ENCODE assay signal across 12 cellular contexts in the genomic region with DNA sequence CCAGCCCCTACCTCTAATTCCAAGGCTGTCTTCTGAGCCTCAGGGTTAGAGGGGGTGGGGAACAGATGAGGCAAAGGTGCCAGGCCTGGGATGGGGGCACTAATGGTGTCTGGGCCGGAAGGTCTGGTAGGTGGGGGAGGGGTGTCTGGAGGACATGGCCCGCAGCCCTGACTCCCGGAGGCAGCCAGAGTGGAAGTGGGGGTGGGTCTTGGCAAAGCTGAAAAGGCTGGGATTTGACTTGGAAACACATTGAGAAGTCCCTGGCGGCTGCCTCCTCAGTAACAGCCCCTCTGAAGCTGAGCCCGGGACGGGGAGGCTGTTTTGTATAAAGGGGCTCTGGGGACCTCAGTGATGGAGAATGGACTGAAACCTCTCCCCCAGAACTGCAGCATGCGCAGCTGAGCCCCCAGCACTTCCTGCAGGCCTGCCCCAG. TPM values are rescaled to one million over a fixed set of nuclear protein-coding genes. Genes with fewer than 3 reads are reported as not detected.
A peak's percentile ranks its signal among the peaks of the same experiment; 100 is the strongest.
DNase-seq lines count a peak whose midpoint lies in the region; FAIRE-seq and TF ChIP-seq lines count a peak whose summit lies in the region.
"Had no signal": no experiment of that assay in that cellular context is flagged by ENCODE, and none has a peak within 500 bp of the region (broad histone marks: within the 10 kb centered on the region; RNA-seq: fewer than 3 reads in every experiment).

No MANE protein-coding gene starts in this region.

- TF ChIP-seq EP300 in stomach (IDR thresholded peaks at IDR 0.05), result no peak

- DNase-seq in Karpas-422 (peak; percentile 63), endothelial cell of umbilical vein (ENCODE audit: low read depth, low spot score) (peak; percentile 72), mesendoderm (peak; percentile 86), stomach (no peak), NK-92 (lab: John Stamatoyannopoulos, UW; ENCODE audit: unreplicated experiment) (no peak), NCI-H748 (lab: John Stamatoyannopoulos, UW; ENCODE audit: unreplicated experiment) (no peak), NCI-H1417 (lab: John Stamatoyannopoulos, UW) (no peak), DMS79 treated with DMSO at 0.1 percent for 48 hours (lab: John Stamatoyannopoulos, UW) (no peak)
- DNase-seq: DND-41, NCI-H146, NCI-H82 had no signal

- peak overlapping the region; percentile 15 for H2BK120ac ChIP-seq in mesendoderm (ENCODE audit: low read depth, low read length)

- H2AK5ac ChIP-seq in mesendoderm (ENCODE audit: low read length), result peak overlapping the region; percentile 25

- WGBS in mesendoderm (ENCODE audit: extremely low coverage, insufficient coverage, low lambda C conversion rate), result no CpG with 5 or more reads among the region's 7 CpGs
- WGBS in stomach, 5 donors, result 35 to 52% (median 43%) methylated on average over 7 of the region's 7 CpGs

- H3K9me3 ChIP-seq in Karpas-422 (ENCODE audit: low read length) (no peaks in the 10 kb centered on the region), endothelial cell of umbilical vein (replicated peaks; ENCODE audit: control insufficient read depth, insufficient read depth, low read length) (no peaks in the 10 kb centered on the region), stomach (no peaks in the 10 kb centered on the region)

- CTCF ChIA-PET in endothelial cell of umbilical vein (lab: Charles Lee), result interaction anchor here (1.6 to 6.2 kb wide), 6 partner anchors 11 to 65 kb away, joined by 3 to 46 read pairs (median 8); partner anchors contain the start of gene SYNPO

- no peak overlapping the region for H3K27ac ChIP-seq in Karpas-422 (ENCODE audit: low read length)
- H3K27ac ChIP-seq in endothelial cell of umbilical vein (ENCODE audit: insufficient read depth, low read depth, low read length), result no peak overlapping the region
- H3K27ac ChIP-seq in mesendoderm (ENCODE audit: low read depth, low read length), result peak overlapping the region; percentile 79
- H3K27ac ChIP-seq in stomach, result peak overlapping the region in 3 of 5 donors; percentile 48 to 65 (median 60)

- peak overlapping the region; percentile 83 for H3K56ac ChIP-seq in mesendoderm (ENCODE audit: low read length)

- no peaks in the 10 kb centered on the region for H3K9me2 ChIP-seq in Karpas-422 (replicated peaks; ENCODE audit: insufficient read depth, low read length)

- no peak overlapping the region for H4K8ac ChIP-seq in mesendoderm (ENCODE audit: low read depth, low read length)

- POLR2A ChIA-PET in endothelial cell of umbilical vein (lab: Charles Lee), result no interaction called here

- H3K9ac ChIP-seq in Karpas-422 (ENCODE audit: low read length) (peak overlapping the region; percentile 37), endothelial cell of umbilical vein (replicated peaks; ENCODE audit: extremely low read depth, insufficient read depth, low read length) (no peak overlapping the region), mesendoderm (ENCODE audit: low read length) (peak overlapping the region; percentile 31)

- H2AFZ ChIP-seq in Karpas-422 (ENCODE audit: low read length), result peak overlapping the region; percentile 48; the same call in 1 of the 2 replicates
- no peak overlapping the region for H2AFZ ChIP-seq in endothelial cell of umbilical vein (ENCODE audit: low read depth, low read length)

- no peak overlapping the region for H2BK15ac ChIP-seq in mesendoderm (replicated peaks; ENCODE audit: low read depth)

- H3K79me2 ChIP-seq in Karpas-422 (ENCODE audit: low read length) (no peaks in the 10 kb centered on the region), endothelial cell of umbilical vein (ENCODE audit: control insufficient read depth, insufficient read depth, low read length) (no peaks in the 10 kb centered on the region), mesendoderm (ENCODE audit: control insufficient read depth, insufficient read depth, low read length) (no peaks in the 10 kb centered on the region)

- TF ChIP-seq CTCF in endothelial cell of umbilical vein (IDR thresholded peaks at IDR 0.05; ENCODE audit: extremely low read depth in 1 of 2, insufficient read depth in 1 of 2, low read depth in 1 of 2, low read length in 2 of 2), result no peak
- no peak for TF ChIP-seq CTCF in stomach (IDR thresholded peaks at IDR 0.05)

- intact Hi-C loops in endothelial cell of umbilical vein (cut with micrococcal nuclease) (loop anchor here (1.0 to 2.0 kb wide), 2 partner anchors 30 to 50 kb away; no protein-coding TSS in a partner anchor), stomach (cut with DNase I; ENCODE audit: low total_unique reads) (no loop called here)

- no peaks in the 10 kb centered on the region for H3K9me1 ChIP-seq in endothelial cell of umbilical vein (replicated peaks; ENCODE audit: control insufficient read depth, extremely low read depth, insufficient read depth, low read length)

- peak overlapping the region; percentile 21; the same call in 1 of the 2 replicates for H3K4me3 ChIP-seq in Karpas-422 (ENCODE audit: low read length)
- no peak overlapping the region for H3K4me3 ChIP-seq in endothelial cell of umbilical vein (replicated peaks in 1 of 3; ENCODE audit: insufficient read depth in 1 of 3, low read depth in 1 of 3, low read length in 3 of 3)
- no peak overlapping the region for H3K4me3 ChIP-seq in mesendoderm (ENCODE audit: low read length)
- H3K4me3 ChIP-seq in stomach, result no peak overlapping the region

- peak overlapping the region; percentile 60 for H3K4me2 ChIP-seq in Karpas-422 (ENCODE audit: low read depth, low read length, poor library complexity, severe bottlenecking)
- no peak overlapping the region for H3K4me2 ChIP-seq in endothelial cell of umbilical vein (ENCODE audit: insufficient read depth, low read length)
- peak overlapping the region; percentile 7 for H3K4me2 ChIP-seq in mesendoderm (ENCODE audit: low read length)

- peak overlapping the region; percentile 95 for H3K23ac ChIP-seq in mesendoderm (ENCODE audit: low read length)

- no peaks in the 10 kb centered on the region for H4K20me1 ChIP-seq in Karpas-422 (ENCODE audit: insufficient read depth, low read depth, low read length)
- no peaks in the 10 kb centered on the region for H4K20me1 ChIP-seq in endothelial cell of umbilical vein (replicated peaks; ENCODE audit: control insufficient read depth, extremely low read depth, insufficient read depth, low read length)

- no TSS peak for BruUV-seq in endothelial cell of umbilical vein (replicated peaks; lab: Mats Ljungman, UMichigan)

- H3K4ac ChIP-seq in mesendoderm (ENCODE audit: low read depth, low read length), result no peak overlapping the region

- H3K36me3 ChIP-seq in Karpas-422 (ENCODE audit: insufficient read depth, low read length) (no peaks in the 10 kb centered on the region), endothelial cell of umbilical vein (ENCODE audit: control insufficient read depth in 2 of 2, extremely low read depth in 1 of 2, insufficient read depth in 2 of 2, low read length in 2 of 2) (no peaks in the 10 kb centered on the region), mesendoderm (ENCODE audit: control insufficient read depth, insufficient read depth, low read length) (no peaks in the 10 kb centered on the region), stomach (no peaks in the 10 kb centered on the region)

- dilution Hi-C loops in endothelial cell of umbilical vein (cut with MboI; ENCODE audit: extremely low pct_ligation_motif_present, low sequenced_read_pairs), result no loop called here

- H3K27me3 ChIP-seq in Karpas-422 (ENCODE audit: low read length), result no peaks in the 10 kb centered on the region
- no peaks in the 10 kb centered on the region for H3K27me3 ChIP-seq in endothelial cell of umbilical vein (ENCODE audit: control insufficient read depth in 2 of 2, insufficient read depth in 2 of 2, low read length in 2 of 2)
- H3K27me3 ChIP-seq in mesendoderm (ENCODE audit: insufficient read depth, low read length, poor library complexity), result no peaks in the 10 kb centered on the region
- H3K27me3 ChIP-seq in stomach, result no peaks in the 10 kb centered on the region

- no peak overlapping the region for H4K5ac ChIP-seq in mesendoderm (ENCODE audit: low read length)

- H3K4me1 ChIP-seq in Karpas-422 (ENCODE audit: low read length) (peaks cover 12% of the 10 kb centered on the region), endothelial cell of umbilical vein (ENCODE audit: control insufficient read depth, extremely low read depth, insufficient read depth, low read length) (peaks cover 22% of the 10 kb centered on the region), mesendoderm (ENCODE audit: control insufficient read depth, low read depth, low read length) (peaks cover 14% of the 10 kb centered on the region), stomach (peaks cover 25 to 63% (median 37%) of the 10 kb centered on the region in 4 donors)

- FAIRE-seq in endothelial cell of umbilical vein (lab: Jason Lieb, UNC), result no peak
- FAIRE-seq: GM12892 had no signal

- TF ChIP-seq POLR2A in endothelial cell of umbilical vein (IDR thresholded peaks at IDR 0.05; ENCODE audit: low read depth, low read length) (no peak), stomach (IDR thresholded peaks at IDR 0.05) (no peak)

- H3K79me1 ChIP-seq in mesendoderm (ENCODE audit: low read length), result no peaks in the 10 kb centered on the region

- peak overlapping the region; percentile 52 for H3K18ac ChIP-seq in mesendoderm (ENCODE audit: low read length)

- H2BK5ac ChIP-seq in mesendoderm (ENCODE audit: low read length), result peak overlapping the region; percentile 91

TF ChIP-seq in endothelial cell of umbilical vein, 7 proteins besides CTCF, POLR2A, EP300 and RAD21 (continues in another document):
- no peak for TF ChIP-seq GATA2 (IDR thresholded peaks at IDR 0.05; ENCODE audit: insufficient read depth, insufficient read length, low read depth, low read length)
- no peak for TF ChIP-seq FOS (IDR thresholded peaks at IDR 0.05; ENCODE audit: borderline replicate concordance, insufficient read depth, low read length)
- no peak for TF ChIP-seq POLR2AphosphoS5 (IDR thresholded peaks at IDR 0.05; ENCODE audit: insufficient read depth, low read depth, low read length)
- TF ChIP-seq EZH2 (IDR thresholded peaks at IDR 0.05; ENCODE audit: borderline replicate concordance, low read depth, low read length, severe bottlenecking), result no peak
- TF ChIP-seq MYC (IDR thresholded peaks at IDR 0.05; ENCODE audit: low read depth, low read length), result no peak

RNA-seq across cellular contexts. Expression of gene SYNPO, which starts 49.5 kb away (rescaled TPM):
- not detected in 2 replicates for total RNA-seq in Karpas-422 (2014; rRNA removed; shearing (Covaris generic); ENCODE audit: low replicate concordance)
- total RNA-seq in endothelial cell of umbilical vein (93.9 and 121 TPM in 2 replicates), stomach (10 to 100 TPM in 3 of 5 donors, 1 to 10 TPM in 2; 3.7 to 52.7 (median 20.1) TPM)
- polyA plus RNA-seq in endothelial cell of umbilical vein (56.9 and 68.4 TPM in 2 replicates), stomach (10 to 100 TPM; 12.6 to 42.3 (median 23.2) TPM)
- polyA plus RNA-seq in endothelial cell of umbilical vein (2011; cell fraction: cytosol; rRNA removed), result 58.1 and 70.3 TPM in 2 replicates
- polyA plus RNA-seq in endothelial cell of umbilical vein (2011; cell fraction: nucleus; rRNA removed), result 80.9 and 110 TPM in 2 replicates
- 58.3 and 66.7 TPM in 2 replicates for polyA plus RNA-seq in endothelial cell of umbilical vein (2012)
- 84.2 and 147 TPM in 2 replicates for polyA minus RNA-seq in endothelial cell of umbilical vein
- 8.7 TPM for polyA minus RNA-seq in endothelial cell of umbilical vein (2011; cell fraction: cytosol; rRNA and poly(A)+ RNA removed)
- polyA minus RNA-seq in endothelial cell of umbilical vein (2011; cell fraction: nucleus; rRNA and poly(A)+ RNA removed), result 66.6 and 71.2 TPM in 2 replicates
- 1.7 TPM for polyA plus RNA-seq in mesendoderm (2013, experiment 1 of 2)
- polyA plus RNA-seq in mesendoderm (2013, experiment 2 of 2), result 1.6 TPM

Comparison
In these comparisons a context has a peak if more than half of its experiments do, and no peak if none do; other contexts are left out.
1. DNase-seq: peak in Karpas-422 (single experiment), endothelial cell of umbilical vein (single experiment) and mesendoderm (single experiment); none in stomach (single experiment), NK-92 (single experiment), NCI-H748 (single experiment), NCI-H1417 (0 of 3) and DMS79 treated with DMSO at 0.1 percent for 48 hours (single experiment).
2. H3K27ac ChIP-seq: peak in mesendoderm (single experiment) and stomach (3 of 5); none in Karpas-422 (single experiment) and endothelial cell of umbilical vein (single experiment).